Comparison of ENCODE assay signal across 10 cellular contexts in the genomic region with DNA sequence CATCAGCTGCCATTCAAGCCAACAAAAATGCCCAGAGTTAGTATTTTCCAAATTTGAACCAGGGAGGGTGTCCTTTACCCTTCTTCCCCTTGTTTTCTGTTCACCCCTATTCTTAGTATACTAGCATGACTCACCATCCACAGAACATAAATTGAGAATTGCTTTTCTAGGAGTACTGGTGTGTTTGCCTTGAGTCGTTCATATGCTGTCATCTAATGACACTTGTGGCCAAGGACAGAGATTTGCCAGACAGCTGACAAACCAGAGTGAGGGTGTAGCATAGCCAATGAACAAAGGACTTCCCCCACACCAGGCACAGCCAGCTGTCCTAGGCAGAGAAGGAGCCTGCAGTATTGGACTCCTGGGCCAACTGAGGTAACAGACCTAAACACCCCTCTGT.
DNase-seq lines count a peak whose midpoint lies in the region; ATAC-seq and TF ChIP-seq lines count a peak whose summit lies in the region.
"Had no signal": no experiment of that assay in that cellular context is flagged by ENCODE, and none has a peak within 500 bp of the region (broad histone marks: within the 10 kb centered on the region; RNA-seq: fewer than 3 reads in every experiment).

No MANE protein-coding gene starts in this region.

- intact Hi-C loops in upper lobe of right lung (cut with DNase I) = no loop called here

- ATAC-seq in upper lobe of right lung (peak; percentile 39), GM18909 (IDR thresholded peaks at IDR 0.05; ENCODE audit: poor library complexity, unreplicated experiment) (no peak), HG02763 (IDR thresholded peaks at IDR 0.05; ENCODE audit: unreplicated experiment) (no peak)

- TF ChIP-seq CTCF in upper lobe of right lung (IDR thresholded peaks at IDR 0.05) = no peak

- no peak overlapping the region for H3K4me3 ChIP-seq in upper lobe of right lung

- H3K36me3 ChIP-seq in upper lobe of right lung = no peaks in the 10 kb centered on the region

- H3K27ac ChIP-seq in upper lobe of right lung = no peak overlapping the region

- H3K9me3 ChIP-seq in upper lobe of right lung = no peaks in the 10 kb centered on the region

- H3K27me3 ChIP-seq in upper lobe of right lung = no peaks in the 10 kb centered on the region

- DNase-seq in NCI-H82 (lab: John Stamatoyannopoulos, UW) (peak; percentile 15), NCI-H82 treated with DMSO at 0.1 percent for 48 hours (lab: John Stamatoyannopoulos, UW; ENCODE audit: unreplicated experiment) (no peak), astrocyte of the hippocampus (ENCODE audit: low read depth, low spot score) (peak; percentile 40), kidney tubule cell (ENCODE audit: low spot score) (peak; percentile 69), upper lobe of right lung (no peak)
- no peak for DNase-seq in activated CD8-positive, alpha-beta memory T cell treated with anti-CD3 and anti-CD28 coated beads for 24 hours
- DNase-seq: activated CD4-positive, alpha-beta T cell treated with anti-CD3 and anti-CD28 coated beads for 1 hour; H9 had no signal

- no peaks in the 10 kb centered on the region for H3K4me1 ChIP-seq in upper lobe of right lung

Comparison
In these comparisons a context has a peak if more than half of its experiments do, and no peak if none do; other contexts are left out.
1. DNase-seq: peak in NCI-H82 (single experiment), astrocyte of the hippocampus (single experiment) and kidney tubule cell (single experiment); none in NCI-H82 treated with DMSO at 0.1 percent for 48 hours (single experiment), upper lobe of right lung (single experiment) and activated CD8-positive, alpha-beta memory T cell treated with anti-CD3 and anti-CD28 coated beads for 24 hours (single experiment).